ENCODE assay signal across 28 cellular contexts in genomic region chr12:128983371-128983770, GRCh38.
"Had no signal": no experiment of that assay in that cellular context is flagged by ENCODE, and none has a peak within 500 bp of the region (broad histone marks: within the 10 kb centered on the region; RNA-seq: fewer than 3 reads in every experiment).

No MANE protein-coding gene starts in this region.

- H3K4me3 Mint-ChIP-seq: activated B cell treated with CpG ODN at 0.5 μM for 24 hours; activated CD8-positive, alpha-beta T cell treated with anti-CD3 and anti-CD28 coated beads for 36 hours; activated naive CD8-positive, alpha-beta T cell; activated naive CD8-positive, alpha-beta T cell treated with anti-CD3 and anti-CD28 coated beads, Interleukin-2, amount 50 U/mL, for 24 hours; activated T-cell treated with anti-CD3 and anti-CD28 coated beads, Interleukin-2, amount 50 U/mL, for 4 hours; activated T-helper 17 cell treated with anti-CD3 and anti-CD28 coated beads, Interleukin-2, amount 50 U/mL, for 72 hours; effector memory CD8-positive, alpha-beta T cell; T-helper 1 cell treated with Interleukin-12 subunit alpha and Interleukin-12 subunit beta and Interleukin-4 antibody, amounts not matched to agents 30 μg/mL and 1 μg/mL, for 36 hours; T-helper 2 cell treated with Interferon-gamma antibody and Interleukin-4, amounts not matched to agents 5 μg/mL and 100 μg/mL, for 36 hours had no signal

- H3K9me3 Mint-ChIP-seq: activated B cell treated with CpG ODN at 0.5 μM for 24 hours; activated CD8-positive, alpha-beta T cell treated with anti-CD3 and anti-CD28 coated beads for 36 hours; activated naive CD8-positive, alpha-beta T cell treated with anti-CD3 and anti-CD28 coated beads, Interleukin-2, amount 50 U/mL, for 24 hours; activated T-cell treated with anti-CD3 and anti-CD28 coated beads, Interleukin-2, amount 50 U/mL, for 4 hours; effector memory CD8-positive, alpha-beta T cell; T-helper 1 cell treated with Interleukin-12 subunit alpha and Interleukin-12 subunit beta and Interleukin-4 antibody, amounts not matched to agents 30 μg/mL and 1 μg/mL, for 36 hours; T-helper 2 cell treated with Interferon-gamma antibody and Interleukin-4, amounts not matched to agents 5 μg/mL and 100 μg/mL, for 36 hours had no signal

- H3K4me1 Mint-ChIP-seq: activated B cell treated with CpG ODN at 0.5 μM for 24 hours; activated naive CD8-positive, alpha-beta T cell treated with anti-CD3 and anti-CD28 coated beads, Interleukin-2, amount 50 U/mL, for 24 hours; activated T-helper 17 cell treated with anti-CD3 and anti-CD28 coated beads, Interleukin-2, amount 50 U/mL, for 72 hours had no signal

- H3K4me1 ChIP-seq: adrenal gland, body of pancreas, esophagus squamous epithelium had no signal

- H3K27ac ChIP-seq: adrenal gland, body of pancreas, epithelial cell of prostate, esophagus squamous epithelium, WERI-Rb-1 had no signal

- H3K27ac Mint-ChIP-seq: activated B cell treated with CpG ODN at 0.5 μM for 24 hours; activated CD8-positive, alpha-beta T cell treated with anti-CD3 and anti-CD28 coated beads for 36 hours; activated naive CD8-positive, alpha-beta T cell; activated naive CD8-positive, alpha-beta T cell treated with anti-CD3 and anti-CD28 coated beads, Interleukin-2, amount 50 U/mL, for 24 hours; activated T-helper 17 cell treated with anti-CD3 and anti-CD28 coated beads, Interleukin-2, amount 50 U/mL, for 72 hours; effector memory CD8-positive, alpha-beta T cell; T-helper 1 cell treated with Interleukin-12 subunit alpha and Interleukin-12 subunit beta and Interleukin-4 antibody, amounts not matched to agents 30 μg/mL and 1 μg/mL, for 36 hours; T-helper 2 cell treated with Interferon-gamma antibody and Interleukin-4, amounts not matched to agents 5 μg/mL and 100 μg/mL, for 36 hours had no signal

- H3K36me3 Mint-ChIP-seq: activated naive CD8-positive, alpha-beta T cell had no signal

- H3K9me3 ChIP-seq: adrenal gland, body of pancreas, esophagus squamous epithelium had no signal

- DNase-seq: activated B cell treated with CpG ODN at 0.5 μM for 24 hours; activated CD4-positive, alpha-beta T cell treated with anti-CD3 and anti-CD28 coated beads for 48 hours; activated CD4-positive, alpha-beta T cell treated with anti-CD3 and anti-CD28 coated beads, Interleukin-2, amount 50 U/mL, for 1 hour; activated CD4-positive, alpha-beta T cell treated with anti-CD3 and anti-CD28 coated beads, Interleukin-2, amount 50 U/mL, for 48 hours; activated CD8-positive, alpha-beta memory T cell treated with anti-CD3 and anti-CD28 coated beads for 24 hours; activated CD8-positive, alpha-beta T cell treated with anti-CD3 and anti-CD28 coated beads for 36 hours; activated effector memory CD4-positive, alpha-beta T cell treated with Interleukin-2 at 50 U/mL for 16 hours; activated gamma-delta T cell treated with Interleukin-2 at 50 U/mL for 16 hours; activated naive CD4-positive, alpha-beta T cell treated with anti-CD3 and anti-CD28 coated beads, Interleukin-2, amount 50 U/mL, for 16 hours; activated naive CD4-positive, alpha-beta T cell treated with Interleukin-2 at 50 U/mL for 16 hours; activated naive CD8-positive, alpha-beta T cell treated with anti-CD3 and anti-CD28 coated beads, Interleukin-2, amount 50 U/mL, for 24 hours; activated T-cell treated with anti-CD3 and anti-CD28 coated beads, Interleukin-2, amount 50 U/mL, for 4 hours; adrenal gland; amygdala; aorta; body of pancreas; cortex of kidney; dermis blood vessel endothelial cell; effector CD4-positive, alpha-beta T cell; effector memory CD8-positive, alpha-beta T cell; esophagus squamous epithelium; T1000; WERI-Rb-1 had no signal
